In the genomic region with DNA sequence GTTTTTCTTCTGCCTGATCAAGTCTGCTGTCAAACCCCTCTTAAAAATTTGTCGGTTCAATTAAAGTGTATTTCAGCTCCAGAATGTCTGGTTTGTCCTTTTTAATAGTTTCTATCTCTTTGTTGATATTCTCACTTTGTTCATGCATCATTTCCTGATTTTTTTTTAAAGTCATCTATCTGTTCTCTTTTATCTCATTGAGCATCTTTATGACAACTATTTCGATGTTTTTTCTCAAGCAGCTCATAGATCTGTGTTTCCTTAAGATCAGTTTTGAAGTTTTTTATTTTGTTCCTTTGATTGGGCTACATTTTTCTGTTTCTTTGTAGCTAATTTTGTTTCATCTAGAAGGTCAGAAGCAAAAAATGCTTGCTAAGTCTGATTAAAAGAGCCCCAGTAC, we compare ENCODE assay signal across 20 cellular contexts. TPM values are rescaled to one million over a fixed set of nuclear protein-coding genes. Genes with fewer than 3 reads are reported as not detected.
A peak's percentile ranks its signal among the peaks of the same experiment; 100 is the strongest.
DNase-seq lines count a peak whose midpoint lies in the region; ATAC-seq and TF ChIP-seq lines count a peak whose summit lies in the region.
"Had no signal": no experiment of that assay in that cellular context is flagged by ENCODE, and none has a peak within 500 bp of the region (broad histone marks: within the 10 kb centered on the region; RNA-seq: fewer than 3 reads in every experiment).

No MANE protein-coding gene starts in this region.

- peaks cover 3% of the 10 kb centered on the region for H3K9me3 Mint-ChIP-seq in activated T-cell treated with anti-CD3 and anti-CD28 coated beads, Interleukin-2, amount 50 U/mL, for 4 hours
- no peaks in the 10 kb centered on the region for H3K9me3 Mint-ChIP-seq in activated B cell treated with CpG ODN at 0.5 μM for 24 hours
- H3K9me3 Mint-ChIP-seq in central memory CD8-positive, alpha-beta T cell = no peaks in the 10 kb centered on the region
- peaks cover 0 to 11% of the 10 kb centered on the region in 2 donors for H3K9me3 Mint-ChIP-seq in stimulated activated naive B cell treated with anti-CD40 and anti-IgM and Interleukin-4, amounts not matched to agents 10 μg/mL and 1 μg/mL and 100 μg/mL, for 72 hours

- H3K4me3 Mint-ChIP-seq in activated T-cell treated with anti-CD3 and anti-CD28 coated beads, Interleukin-2, amount 50 U/mL, for 4 hours = peak overlapping the region; percentile 1
- peak overlapping the region; percentile 8 for H3K4me3 Mint-ChIP-seq in activated B cell treated with CpG ODN at 0.5 μM for 24 hours
- H3K4me3 Mint-ChIP-seq in central memory CD8-positive, alpha-beta T cell = peak overlapping the region; percentile 59
- H3K4me3 Mint-ChIP-seq in stimulated activated naive B cell treated with anti-CD40 and anti-IgM and Interleukin-4, amounts not matched to agents 10 μg/mL and 1 μg/mL and 100 μg/mL, for 72 hours = no peak overlapping the region

- TF ChIP-seq CTCF in activated B cell treated with CpG ODN at 0.5 μM for 24 hours (IDR thresholded peaks at IDR 0.05) (no peak), foreskin fibroblast (IDR thresholded peaks at IDR 0.05; ENCODE audit: low read depth, low read length) (no peak)

- H3K36me3 Mint-ChIP-seq in activated T-cell treated with anti-CD3 and anti-CD28 coated beads, Interleukin-2, amount 50 U/mL, for 4 hours (ENCODE audit: insufficient read depth) = peaks cover 45% of the 10 kb centered on the region
- H3K36me3 Mint-ChIP-seq in activated B cell treated with CpG ODN at 0.5 μM for 24 hours (ENCODE audit: low read depth) = peaks cover 87% of the 10 kb centered on the region
- H3K36me3 Mint-ChIP-seq in central memory CD8-positive, alpha-beta T cell (ENCODE audit: insufficient read depth) = peaks cover 40% of the 10 kb centered on the region
- peaks cover 36 to 59% of the 10 kb centered on the region in 2 donors for H3K36me3 Mint-ChIP-seq in stimulated activated naive B cell treated with anti-CD40 and anti-IgM and Interleukin-4, amounts not matched to agents 10 μg/mL and 1 μg/mL and 100 μg/mL, for 72 hours

- CTCF ChIA-PET in activated B cell treated with CpG ODN at 0.5 μM for 24 hours (lab: Charles Lee) = no interaction called here

- DNase-seq in activated T-cell treated with anti-CD3 and anti-CD28 coated beads, Interleukin-2, amount 50 U/mL, for 4 hours = no peak
- DNase-seq in activated T-cell treated with anti-CD3 and anti-CD28 coated beads, Interleukin-2, amount 50 U/mL, for 48 hours = no peak
- no peak for DNase-seq in activated B cell treated with CpG ODN at 0.5 μM for 24 hours
- DNase-seq in central memory CD8-positive, alpha-beta T cell (ENCODE audit: low spot score in 2 of 2) = no peak
- no peak for DNase-seq in stimulated activated naive B cell treated with anti-CD40 and anti-IgM and Interleukin-4, amounts not matched to agents 10 μg/mL and 1 μg/mL and 100 μg/mL, for 72 hours
- DNase-seq in NCI-H1105 treated with DMSO at 0.1 percent for 48 hours (lab: John Stamatoyannopoulos, UW) = no peak
- DNase-seq in foreskin fibroblast = no peak
- DNase-seq: activated CD4-positive, alpha-beta T cell treated with anti-CD3 and anti-CD28 coated beads for 1 hour; DMS53; dorsolateral prefrontal cortex; GF-D8; NCI-H2081 treated with DMSO at 0.1 percent for 48 hours; Peyer's patch; stimulated activated CD4-positive, alpha-beta T cell treated with anti-CD3 and anti-CD28 coated beads, Interleukin-4, amount 100 ng/mL, for 4 hours; substantia nigra; T-helper 9 cell had no signal

- intact Hi-C loops in activated B cell treated with CpG ODN at 0.5 μM for 24 hours (cut with micrococcal nuclease) = loop anchor here (5.0 kb wide), 2 partner anchors 41 to 44 kb away; no protein-coding TSS in a partner anchor

- H3K4me3 ChIP-seq in foreskin fibroblast (ENCODE audit: low read depth in 1 of 2, low read length in 2 of 2) = no peak overlapping the region
- H3K4me3 ChIP-seq: dorsolateral prefrontal cortex, gastroesophageal sphincter, lung, Peyer's patch had no signal

- H3K27ac Mint-ChIP-seq in activated B cell treated with CpG ODN at 0.5 μM for 24 hours = peak overlapping the region; percentile 16
- peak overlapping the region; percentile 96 for H3K27ac Mint-ChIP-seq in central memory CD8-positive, alpha-beta T cell (ENCODE audit: low read depth)
- peak overlapping the region; percentile 75 for H3K27ac Mint-ChIP-seq in stimulated activated naive B cell treated with anti-CD40 and anti-IgM and Interleukin-4, amounts not matched to agents 10 μg/mL and 1 μg/mL and 100 μg/mL, for 72 hours

- POLR2A ChIA-PET in activated B cell treated with CpG ODN at 0.5 μM for 24 hours (lab: Charles Lee) = no interaction called here

- no peak for ATAC-seq in activated T-cell treated with anti-CD3 and anti-CD28 coated beads, Interleukin-2, amount 50 U/mL, for 4 hours
- ATAC-seq in activated B cell treated with CpG ODN at 0.5 μM for 24 hours (ENCODE audit: low read depth) (no peak), GM18909 (IDR thresholded peaks at IDR 0.05; ENCODE audit: poor library complexity, unreplicated experiment) (no peak)
- peak; percentile 58 for ATAC-seq in central memory CD8-positive, alpha-beta T cell (replicated peaks; ENCODE audit: extremely low read depth, poor library complexity, severe bottlenecking)
- no peak for ATAC-seq in stimulated activated naive B cell treated with anti-CD40 and anti-IgM and Interleukin-4, amounts not matched to agents 10 μg/mL and 1 μg/mL and 100 μg/mL, for 72 hours (replicated peaks)
- ATAC-seq: gastroesophageal sphincter had no signal

- H3K4me1 Mint-ChIP-seq in activated T-cell treated with anti-CD3 and anti-CD28 coated beads, Interleukin-2, amount 50 U/mL, for 4 hours (ENCODE audit: low read depth) = peaks cover 72% of the 10 kb centered on the region
- peaks cover 35% of the 10 kb centered on the region for H3K4me1 Mint-ChIP-seq in activated B cell treated with CpG ODN at 0.5 μM for 24 hours
- peaks cover 66% of the 10 kb centered on the region for H3K4me1 Mint-ChIP-seq in central memory CD8-positive, alpha-beta T cell
- peaks cover 23 to 39% of the 10 kb centered on the region in 2 donors for H3K4me1 Mint-ChIP-seq in stimulated activated naive B cell treated with anti-CD40 and anti-IgM and Interleukin-4, amounts not matched to agents 10 μg/mL and 1 μg/mL and 100 μg/mL, for 72 hours

- no peaks in the 10 kb centered on the region for H3K27me3 Mint-ChIP-seq in activated T-cell treated with anti-CD3 and anti-CD28 coated beads, Interleukin-2, amount 50 U/mL, for 4 hours (ENCODE audit: low read depth)
- no peaks in the 10 kb centered on the region for H3K27me3 Mint-ChIP-seq in activated B cell treated with CpG ODN at 0.5 μM for 24 hours
- no peaks in the 10 kb centered on the region for H3K27me3 Mint-ChIP-seq in central memory CD8-positive, alpha-beta T cell
- no peaks in the 10 kb centered on the region for H3K27me3 Mint-ChIP-seq in stimulated activated naive B cell treated with anti-CD40 and anti-IgM and Interleukin-4, amounts not matched to agents 10 μg/mL and 1 μg/mL and 100 μg/mL, for 72 hours

RNA-seq across cellular contexts. Expression of gene FGD3, which starts 53.7 kb away (rescaled TPM):
- total RNA-seq in activated T-cell treated with anti-CD3 and anti-CD28 coated beads, Interleukin-2, amount 50 U/mL, for 4 hours = 10 to 100 TPM; 32.5 to 36.3 (median 32.6) TPM
- total RNA-seq in activated B cell treated with CpG ODN at 0.5 μM for 24 hours = 46.5 and 61.9 TPM in 2 replicates
- total RNA-seq: osteoblast had no signal

RNA-seq across cellular contexts. Expression of gene SUSD3, which starts 57.5 kb away (rescaled TPM):
- total RNA-seq in activated T-cell treated with anti-CD3 and anti-CD28 coated beads, Interleukin-2, amount 50 U/mL, for 4 hours = 1 to 10 TPM; 7.7 to 9.5 (median 9.4) TPM
- total RNA-seq in activated B cell treated with CpG ODN at 0.5 μM for 24 hours = 9.1 and 12.9 TPM in 2 replicates

Comparison
In these comparisons a context has a peak if more than half of its experiments do, and no peak if none do; other contexts are left out.
1. H3K4me3 Mint-ChIP-seq: peak in activated T-cell treated with anti-CD3 and anti-CD28 coated beads, Interleukin-2, amount 50 U/mL, for 4 hours (single experiment), activated B cell treated with CpG ODN at 0.5 μM for 24 hours (single experiment) and central memory CD8-positive, alpha-beta T cell (single experiment); none in stimulated activated naive B cell treated with anti-CD40 and anti-IgM and Interleukin-4, amounts not matched to agents 10 μg/mL and 1 μg/mL and 100 μg/mL, for 72 hours (0 of 2).
2. H3K27ac Mint-ChIP-seq: peak in every context shown above with its lines; median percentile 96 in central memory CD8-positive, alpha-beta T cell; 75 in stimulated activated naive B cell treated with anti-CD40 and anti-IgM and Interleukin-4, amounts not matched to agents 10 μg/mL and 1 μg/mL and 100 μg/mL, for 72 hours; 16 in activated B cell treated with CpG ODN at 0.5 μM for 24 hours.